Comparison of ENCODE assay signal across 29 cellular contexts in genomic region chr1:18529714-18530113, GRCh38. TPM values are rescaled to one million over a fixed set of nuclear protein-coding genes. Genes with fewer than 3 reads are reported as not detected.
"Had no signal": no experiment of that assay in that cellular context is flagged by ENCODE, and none has a peak within 500 bp of the region (broad histone marks: within the 10 kb centered on the region; RNA-seq: fewer than 3 reads in every experiment).

No MANE protein-coding gene starts in this region.

- H3K27ac ChIP-seq: brain microvascular endothelial cell, cardiac muscle cell, KMS-11, Peyer's patch, RWPE1, SJSA1 had no signal

- H3K9me3 ChIP-seq: Peyer's patch, SJSA1 had no signal

- H3K36me3 Mint-ChIP-seq: activated naive CD4-positive, alpha-beta T cell treated with anti-CD3 and anti-CD28 coated beads, Interleukin-2, amount 10 ng/mL, durations not matched to agents 7 days and 5 days; activated naive CD8-positive, alpha-beta T cell treated with anti-CD3 and anti-CD28 coated beads for 36 hours; WTC11 had no signal

- H3K4me3 Mint-ChIP-seq: activated CD8-positive, alpha-beta T cell treated with anti-CD3 and anti-CD28 coated beads, Interleukin-2, amount 10 ng/mL, durations not matched to agents 7 days and 5 days; activated naive CD4-positive, alpha-beta T cell treated with anti-CD3 and anti-CD28 coated beads, Interleukin-2, amount 10 ng/mL, durations not matched to agents 7 days and 5 days; activated naive CD8-positive, alpha-beta T cell treated with anti-CD3 and anti-CD28 coated beads for 36 hours; activated T-cell treated with anti-CD3 and anti-CD28 coated beads, Interleukin-2, amount 50 U/mL, for 72 hours; T-helper 1 cell treated with Interleukin-12 subunit alpha and Interleukin-12 subunit beta and Interleukin-4 antibody, amounts not matched to agents 30 μg/mL and 1 μg/mL, for 36 hours; WTC11 had no signal

- ATAC-seq: activated CD8-positive, alpha-beta T cell treated with anti-CD3 and anti-CD28 coated beads, Interleukin-2, amount 10 ng/mL, durations not matched to agents 7 days and 5 days; activated T-cell treated with anti-CD3 and anti-CD28 coated beads, Interleukin-2, amount 50 U/mL, for 72 hours; SK-N-SH treated with all-trans-retinoic acid at 6 μM for 48 hours; WTC11 had no signal

- H3K4me1 Mint-ChIP-seq: activated naive CD4-positive, alpha-beta T cell treated with anti-CD3 and anti-CD28 coated beads, Interleukin-2, amount 10 ng/mL, durations not matched to agents 7 days and 5 days; activated naive CD8-positive, alpha-beta T cell treated with anti-CD3 and anti-CD28 coated beads for 36 hours; WTC11 had no signal

- H3K4me1 ChIP-seq: SJSA1 had no signal

- H3K36me3 ChIP-seq: brain microvascular endothelial cell, cardiac muscle cell, Peyer's patch, SJSA1 had no signal

- H3K27ac Mint-ChIP-seq: activated CD8-positive, alpha-beta T cell treated with anti-CD3 and anti-CD28 coated beads, Interleukin-2, amount 10 ng/mL, durations not matched to agents 7 days and 5 days; activated naive CD4-positive, alpha-beta T cell treated with anti-CD3 and anti-CD28 coated beads, Interleukin-2, amount 10 ng/mL, durations not matched to agents 7 days and 5 days; activated naive CD8-positive, alpha-beta T cell treated with anti-CD3 and anti-CD28 coated beads for 36 hours; activated T-cell treated with anti-CD3 and anti-CD28 coated beads, Interleukin-2, amount 50 U/mL, for 72 hours; activated T-helper 2 cell treated with anti-CD3 and anti-CD28 coated beads, Interferon-gamma antibody, Interleukin-2, Interleukin-4, amounts not matched to agents 10 μg/mL and 5 μg/mL and 100 μg/mL, durations not matched to agents 14 hours and 24 hours and 36 hours; T-helper 1 cell treated with Interleukin-12 subunit alpha and Interleukin-12 subunit beta and Interleukin-4 antibody, amounts not matched to agents 30 μg/mL and 1 μg/mL, for 36 hours; WTC11 had no signal

- H3K27me3 ChIP-seq: brain microvascular endothelial cell, cardiac muscle cell, Peyer's patch had no signal

- DNase-seq: activated CD4-positive, alpha-beta T cell treated with anti-CD3 and anti-CD28 coated beads for 48 hours; activated CD4-positive, alpha-beta T cell treated with anti-CD3 and anti-CD28 coated beads, Interleukin-2, amount 50 U/mL, for 4 hours; activated CD4-positive, CD25-positive, alpha-beta regulatory T cell treated with anti-CD3 and anti-CD28 coated beads, Interleukin-2, amount 50 U/mL, for 72 hours; activated CD8-positive, alpha-beta T cell treated with anti-CD3 and anti-CD28 coated beads, Interleukin-2, amount 10 ng/mL, durations not matched to agents 7 days and 5 days; activated gamma-delta T cell treated with Interleukin-2 at 50 U/mL for 16 hours; activated naive CD4-positive, alpha-beta T cell treated with anti-CD3 and anti-CD28 coated beads, Interleukin-2, amount 10 ng/mL, durations not matched to agents 7 days and 5 days; activated naive CD8-positive, alpha-beta T cell treated with anti-CD3 and anti-CD28 coated beads for 36 hours; activated T-cell treated with anti-CD3 and anti-CD28 coated beads, Interleukin-2, amount 50 U/mL, for 72 hours; brain microvascular endothelial cell; NCI-H1092; NCI-H1417; NCI-H1930; NCI-H2171 treated with DMSO at 0.1 percent for 48 hours; NCI-H226; NCI-H526; NK-92 treated with Interleukin-12 subunit alpha and Interleukin-12 subunit beta, amount 100 ng/mL, for 24 hours; Right ventricle myocardium superior; SW 1271 had no signal

- H3K9me3 Mint-ChIP-seq: activated naive CD4-positive, alpha-beta T cell treated with anti-CD3 and anti-CD28 coated beads, Interleukin-2, amount 10 ng/mL, durations not matched to agents 7 days and 5 days; activated naive CD8-positive, alpha-beta T cell treated with anti-CD3 and anti-CD28 coated beads for 36 hours; activated T-cell treated with anti-CD3 and anti-CD28 coated beads, Interleukin-2, amount 50 U/mL, for 72 hours; activated T-helper 2 cell treated with anti-CD3 and anti-CD28 coated beads, Interferon-gamma antibody, Interleukin-2, Interleukin-4, amounts not matched to agents 10 μg/mL and 5 μg/mL and 100 μg/mL, durations not matched to agents 14 hours and 24 hours and 36 hours; T-helper 1 cell treated with Interleukin-12 subunit alpha and Interleukin-12 subunit beta and Interleukin-4 antibody, amounts not matched to agents 30 μg/mL and 1 μg/mL, for 36 hours; WTC11 had no signal

- H3K4me3 ChIP-seq: cardiac muscle cell, Peyer's patch, SJSA1 had no signal

RNA-seq across cellular contexts. Expression of gene KLHDC7A, which starts 49.0 kb away (rescaled TPM):
- total RNA-seq: activated CD8-positive, alpha-beta T cell treated with anti-CD3 and anti-CD28 coated beads, Interleukin-2, amount 10 ng/mL, durations not matched to agents 7 days and 5 days; activated naive CD8-positive, alpha-beta T cell treated with anti-CD3 and anti-CD28 coated beads for 36 hours; activated T-cell treated with anti-CD3 and anti-CD28 coated beads, Interleukin-2, amount 50 U/mL, for 72 hours; activated T-helper 2 cell treated with anti-CD3 and anti-CD28 coated beads, Interferon-gamma antibody, Interleukin-2, Interleukin-4, amounts not matched to agents 10 μg/mL and 5 μg/mL and 100 μg/mL, durations not matched to agents 14 hours and 24 hours and 36 hours; cardiac muscle cell; MCF 10A; NCI-H460; Right ventricle myocardium superior; SJSA1 had no signal
- polyA plus RNA-seq: cardiac muscle cell had no signal
